ENCODE assay signal across 24 cellular contexts in the genomic region with DNA sequence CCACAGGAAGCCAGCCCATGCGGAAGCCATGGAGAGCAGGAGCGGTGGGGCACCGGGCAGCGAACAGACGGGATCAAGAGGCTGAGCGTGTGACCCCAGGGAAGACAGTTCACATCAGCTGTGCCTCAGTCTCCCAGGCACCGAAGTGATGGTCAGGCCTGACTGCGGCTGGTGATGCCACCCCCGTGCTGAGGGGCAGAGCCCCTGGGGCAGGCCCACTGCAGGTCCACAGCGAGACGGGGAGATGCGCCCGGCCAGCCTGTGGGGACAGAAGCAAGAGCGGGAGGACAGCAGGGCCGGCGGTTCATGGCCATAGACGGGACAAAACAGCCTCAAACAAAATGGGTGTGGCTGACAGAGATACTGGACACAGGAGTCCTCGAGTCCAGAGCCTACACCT.
"Had no signal": no experiment of that assay in that cellular context is flagged by ENCODE, and none has a peak within 500 bp of the region (broad histone marks: within the 10 kb centered on the region; RNA-seq: fewer than 3 reads in every experiment).

No MANE protein-coding gene starts in this region.

- H3K4me3 Mint-ChIP-seq: endodermal cell; naive thymus-derived CD4-positive, alpha-beta T cell; nephron progenitor cell; stimulated activated effector memory CD8-positive, alpha-beta T cell treated with anti-CD3 and anti-CD28 coated beads, Interleukin-12 subunit alpha, Interleukin-12 subunit beta, amount 100 ng/mL, for 72 hours had no signal

- DNase-seq: colonic mucosa; dermis blood vessel endothelial cell; endodermal cell; erythroblast; foreskin keratinocyte; kidney; left cardiac atrium; left ventricle myocardium inferior; mesendoderm; naive thymus-derived CD4-positive, alpha-beta T cell; nephron progenitor cell; small intestine; stimulated activated CD4-positive, alpha-beta T cell treated with anti-CD3 and anti-CD28 coated beads, Interleukin-4, amount 100 ng/mL, for 1 hour; stimulated activated CD8-positive, alpha-beta memory T cell treated with anti-CD3 and anti-CD28 coated beads, Interleukin-4, amount 100 ng/mL, for 48 hours; stimulated activated naive CD8-positive, alpha-beta T cell treated with anti-CD3 and anti-CD28 coated beads, Interleukin-15, Interleukin-2, amounts not matched to agents 100 U/mL and 50 U/mL, for 24 hours; thyroid gland; upper lobe of left lung had no signal

- H3K27ac ChIP-seq: colonic mucosa, foreskin keratinocyte, hepatocyte, left ventricle myocardium inferior, neutrophil, right atrium auricular region, suprapubic skin, thyroid gland, upper lobe of left lung, vagina had no signal

- H3K4me1 ChIP-seq: colonic mucosa, right atrium auricular region had no signal

- H3K9me3 ChIP-seq: colonic mucosa, left ventricle myocardium inferior, neutrophil, right atrium auricular region, suprapubic skin, thyroid gland, upper lobe of left lung, vagina had no signal

- H3K27me3 ChIP-seq: colonic mucosa, foreskin keratinocyte, hepatocyte, right atrium auricular region, thyroid gland, upper lobe of left lung, vagina had no signal

- H3K27ac Mint-ChIP-seq: endodermal cell; naive thymus-derived CD4-positive, alpha-beta T cell; nephron progenitor cell; stimulated activated effector memory CD8-positive, alpha-beta T cell treated with anti-CD3 and anti-CD28 coated beads, Interleukin-12 subunit alpha, Interleukin-12 subunit beta, amount 100 ng/mL, for 72 hours had no signal

- H3K4me3 ChIP-seq: colonic mucosa, hepatocyte, left ventricle myocardium inferior, lung, right atrium auricular region, suprapubic skin, thyroid gland, upper lobe of left lung, vagina had no signal

- H3K9me3 Mint-ChIP-seq: naive thymus-derived CD4-positive, alpha-beta T cell; stimulated activated effector memory CD8-positive, alpha-beta T cell treated with anti-CD3 and anti-CD28 coated beads, Interleukin-12 subunit alpha, Interleukin-12 subunit beta, amount 100 ng/mL, for 72 hours had no signal

- H3K36me3 Mint-ChIP-seq: naive thymus-derived CD4-positive, alpha-beta T cell had no signal

- H3K36me3 ChIP-seq: colonic mucosa, left ventricle myocardium inferior, neutrophil, right atrium auricular region, suprapubic skin, thyroid gland, upper lobe of left lung, vagina had no signal

- ATAC-seq: foreskin keratinocyte; naive thymus-derived CD4-positive, alpha-beta T cell; stimulated activated effector memory CD8-positive, alpha-beta T cell treated with anti-CD3 and anti-CD28 coated beads, Interleukin-12 subunit alpha, Interleukin-12 subunit beta, amount 100 ng/mL, for 72 hours; stimulated activated naive CD8-positive, alpha-beta T cell treated with anti-CD3 and anti-CD28 coated beads, Interleukin-15, Interleukin-2, amounts not matched to agents 100 U/mL and 50 U/mL, for 24 hours had no signal
